8 cellular contexts compared by ENCODE assay signal in the genomic region with DNA sequence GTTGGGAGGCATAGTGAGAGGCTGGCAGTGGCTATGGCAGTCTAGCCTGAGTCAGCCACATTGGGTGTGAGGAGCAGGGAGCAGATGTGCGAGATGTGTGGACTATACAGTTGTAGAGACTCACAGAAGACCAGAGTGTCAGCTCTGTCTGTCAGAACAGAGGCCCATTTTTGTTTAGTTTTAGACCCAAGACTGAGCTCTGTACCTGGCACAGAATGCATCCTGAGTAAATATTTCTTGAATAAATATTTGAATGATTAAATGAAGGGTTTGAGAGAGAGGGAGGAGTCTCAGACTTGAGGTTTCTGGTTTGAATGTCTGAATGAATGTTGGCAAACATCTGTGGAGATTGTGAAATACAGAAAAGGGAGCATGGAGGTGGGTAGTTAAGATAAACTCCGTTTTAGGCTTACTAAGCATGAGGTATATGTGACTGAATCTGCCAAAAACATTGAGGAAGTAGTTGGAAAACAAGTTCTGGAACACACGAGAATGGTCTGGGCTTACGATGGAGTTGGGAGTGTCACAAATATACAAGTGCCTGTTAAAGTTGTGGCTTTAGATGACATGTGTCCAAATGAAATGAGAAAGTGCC. TPM values are rescaled to one million over a fixed set of nuclear protein-coding genes. Genes with fewer than 3 reads are reported as not detected.
DNase-seq lines count a peak whose midpoint lies in the region; ATAC-seq and TF ChIP-seq lines count a peak whose summit lies in the region.

No MANE protein-coding gene starts in this region.

- peaks cover 38% of the 10 kb centered on the region for H3K36me3 Mint-ChIP-seq in Calu3 (ENCODE audit: insufficient read depth, unreplicated experiment)
- peaks cover 42% of the 10 kb centered on the region for H3K36me3 Mint-ChIP-seq in endodermal cell (ENCODE audit: low read depth)
- peaks cover 11% of the 10 kb centered on the region for H3K36me3 Mint-ChIP-seq in osteocyte (ENCODE audit: unreplicated experiment)

- H3K27ac Mint-ChIP-seq in Calu3 (ENCODE audit: unreplicated experiment): peak overlapping the region; percentile 80
- H3K27ac Mint-ChIP-seq in endodermal cell: no peak overlapping the region
- peak overlapping the region; percentile 48 for H3K27ac Mint-ChIP-seq in osteocyte (ENCODE audit: unreplicated experiment)

- 95 to 96% methylated on average over 4 of the region's 4 CpGs for WGBS in endodermal cell (ENCODE audit: insufficient coverage in 1 of 2, insufficient read length in 1 of 2), 2 experiments

- CTCF ChIA-PET in Calu3 (lab: Charles Lee): no interaction called here

- H3K4me3 Mint-ChIP-seq in Calu3 (ENCODE audit: low read depth, unreplicated experiment) (peak overlapping the region; percentile 54), endodermal cell (no peak overlapping the region), osteocyte (ENCODE audit: unreplicated experiment) (no peak overlapping the region)

- no peaks in the 10 kb centered on the region for H3K9me3 Mint-ChIP-seq in Calu3 (ENCODE audit: low read depth, unreplicated experiment)
- peaks cover 8% of the 10 kb centered on the region for H3K9me3 Mint-ChIP-seq in endodermal cell
- no peaks in the 10 kb centered on the region for H3K9me3 Mint-ChIP-seq in osteocyte (ENCODE audit: unreplicated experiment)

- intact Hi-C loops in Calu3 (cut with micrococcal nuclease; ENCODE audit: unreplicated experiment): no loop called here

- H3K27me3 Mint-ChIP-seq in Calu3 (ENCODE audit: unreplicated experiment) (no peaks in the 10 kb centered on the region), endodermal cell (ENCODE audit: insufficient read depth) (no peaks in the 10 kb centered on the region), osteocyte (ENCODE audit: unreplicated experiment) (no peaks in the 10 kb centered on the region)

- DNase-seq in Calu3 (peak; percentile 7), NOMO-1 (lab: John Stamatoyannopoulos, UW; ENCODE audit: unreplicated experiment in 2 of 2) (peak; percentile 35 to 49), endodermal cell (peak; percentile 6), osteocyte (ENCODE audit: extremely low spot score, unreplicated experiment) (no peak), dermis blood vessel endothelial cell (no peak), NCI-H1417 treated with DMSO at 0.1 percent for 48 hours (lab: John Stamatoyannopoulos, UW) (no peak)

- no peak overlapping the region for H3K9ac ChIP-seq in endodermal cell (ENCODE audit: extremely low read depth, low read length, poor library complexity, severe bottlenecking)

- no peak overlapping the region for H3K27ac ChIP-seq in endodermal cell (ENCODE audit: low read depth, low read length)

- H3K9me3 ChIP-seq in endodermal cell (ENCODE audit: control insufficient read depth, low read length): peaks cover under 1% of the 10 kb centered on the region

- peak overlapping the region; percentile 34 for H3K4me3 ChIP-seq in endodermal cell (ENCODE audit: low read length)

- H3K27me3 ChIP-seq in endodermal cell (ENCODE audit: control insufficient read depth, insufficient read depth, low read length, poor library complexity, severe bottlenecking): no peaks in the 10 kb centered on the region

- no TSS peak for BruUV-seq in Calu3 (replicated peaks; lab: Mats Ljungman, UMichigan)

- peaks cover 53% of the 10 kb centered on the region for H3K36me3 ChIP-seq in endodermal cell (ENCODE audit: control insufficient read depth, insufficient read depth, low read length)

- peaks cover 2% of the 10 kb centered on the region for H3K4me1 ChIP-seq in endodermal cell (ENCODE audit: control insufficient read depth, insufficient read depth, low read length)

- H3K4me1 Mint-ChIP-seq in Calu3 (ENCODE audit: low read depth, unreplicated experiment) (peaks cover 33% of the 10 kb centered on the region), endodermal cell (peaks cover 28% of the 10 kb centered on the region), osteocyte (ENCODE audit: unreplicated experiment) (peaks cover 44% of the 10 kb centered on the region)

- no peak for ATAC-seq in GM18511 (IDR thresholded peaks at IDR 0.05; ENCODE audit: unreplicated experiment)
- ATAC-seq in GM19463 (IDR thresholded peaks at IDR 0.05; ENCODE audit: unreplicated experiment): no peak

- TF ChIP-seq CTCF in Calu3 (IDR thresholded peaks at IDR 0.05; ENCODE audit: unreplicated experiment) (no peak), endodermal cell (conservative IDR thresholded peaks at IDR 0.05) (no peak), osteocyte (IDR thresholded peaks at IDR 0.05) (no peak)

RNA-seq across cellular contexts. Expression of a gene that starts 3.6 kb away (rescaled TPM):
- total RNA-seq in Calu3 (2022): 42.1 and 51.7 TPM in 2 replicates
- total RNA-seq in endodermal cell: 10 to 100 TPM; 70.5 to 93.6 TPM
- 38.1 TPM for polyA plus RNA-seq in endodermal cell (2013, experiment 1 of 2)
- 37.3 TPM for polyA plus RNA-seq in endodermal cell (2013, experiment 2 of 2)
- total RNA-seq in osteocyte: 64.6 and 78.9 TPM in 2 replicates
- total RNA-seq in dermis blood vessel endothelial cell: 21.1 and 43.3 TPM in 2 replicates

RNA-seq across cellular contexts. Expression of a gene that starts 23.5 kb away (rescaled TPM):
- total RNA-seq in Calu3 (2022) (38.1 and 40.3 TPM in 2 replicates), endodermal cell (10 to 100 TPM; 96.6 to 98.9 TPM), osteocyte (43.5 and 50.4 TPM in 2 replicates), dermis blood vessel endothelial cell (76.4 and 85.7 TPM in 2 replicates)
- 73.9 TPM for polyA plus RNA-seq in endodermal cell (2013, experiment 1 of 2)
- 69.9 TPM for polyA plus RNA-seq in endodermal cell (2013, experiment 2 of 2)

Comparison
In these comparisons a context has a peak if more than half of its experiments do, and no peak if none do; other contexts are left out.
1. DNase-seq: peak in Calu3 (single experiment), NOMO-1 (2 of 2) and endodermal cell (single experiment); none in osteocyte (single experiment), dermis blood vessel endothelial cell (single experiment) and NCI-H1417 treated with DMSO at 0.1 percent for 48 hours (single experiment).